Comparison of ENCODE assay signal across 13 cellular contexts in genomic region chr19:4197625-4198466, GRCh38. TPM values are rescaled to one million over a fixed set of nuclear protein-coding genes. Genes with fewer than 3 reads are reported as not detected.
DNase-seq lines count a peak whose midpoint lies in the region; ATAC-seq and TF ChIP-seq lines count a peak whose summit lies in the region.
"Had no signal": no experiment of that assay in that cellular context is flagged by ENCODE, and none has a peak within 500 bp of the region (broad histone marks: within the 10 kb centered on the region; RNA-seq: fewer than 3 reads in every experiment).

No MANE protein-coding gene starts in this region.

- no peak overlapping the region for H2BK20ac ChIP-seq in IMR-90 (ENCODE audit: low read depth, low read length)

- H4K12ac ChIP-seq in trophoblast cell (ENCODE audit: low read depth, low read length) = no peak overlapping the region

- no peak overlapping the region for H3K4ac ChIP-seq in IMR-90 (ENCODE audit: low read depth, low read length)
- no peak overlapping the region for H3K4ac ChIP-seq in trophoblast cell (ENCODE audit: low read depth, low read length)

- H3K4me3 ChIP-seq in IMR-90 (ENCODE audit: insufficient read depth, low read depth, low read length) = no peak overlapping the region
- peak overlapping the region; percentile 37 for H3K4me3 ChIP-seq in ectodermal cell (ENCODE audit: insufficient read depth, low read depth, low read length)
- peak overlapping the region; percentile 10 for H3K4me3 ChIP-seq in trophoblast cell (ENCODE audit: low read depth, low read length)

- no TSS peak for BruUV-seq in IMR-90 (replicated peaks; lab: Mats Ljungman, UMichigan)

- H3K36me3 Mint-ChIP-seq in activated CD4-positive, alpha-beta T cell treated with anti-CD3 and anti-CD28 coated beads, Interleukin-2, amount 10 ng/mL, durations not matched to agents 24 days and 14 days (ENCODE audit: low read depth) = peaks cover 8% of the 10 kb centered on the region

- peak; percentile 36 for DNase-seq in activated CD4-positive, alpha-beta T cell treated with anti-CD3 and anti-CD28 coated beads for 48 hours
- no peak for DNase-seq in activated CD4-positive, alpha-beta T cell treated with anti-CD3 and anti-CD28 coated beads, Interleukin-2, amount 10 ng/mL, durations not matched to agents 24 days and 14 days
- DNase-seq in IMR-90 (no peak), trophoblast cell (peak in 1 of 2 donors; percentile 37), GDM1 (lab: John Stamatoyannopoulos, UW) (no peak), HPDE6-E6E7 (ENCODE audit: extremely low spot score) (no peak)
- DNase-seq: activated effector memory CD4-positive, alpha-beta T cell treated with Interleukin-2 at 50 U/mL for 16 hours; NCI-H226; T1000 had no signal

- TF ChIP-seq POLR2A in IMR-90 (IDR thresholded peaks at IDR 0.05; ENCODE audit: low read depth, low read length) = no peak

- H3K4me2 ChIP-seq in IMR-90 (ENCODE audit: low read depth, low read length) (no peak overlapping the region), trophoblast cell (ENCODE audit: low read length) (no peak overlapping the region)

- H3K27ac ChIP-seq in IMR-90 (ENCODE audit: insufficient read depth, low read length) (no peak overlapping the region), ectodermal cell (ENCODE audit: insufficient read depth, low read depth, low read length, poor library complexity, severe bottlenecking) (no peak overlapping the region), trophoblast cell (ENCODE audit: low read depth, low read length) (no peak overlapping the region)

- H3K27me3 ChIP-seq in IMR-90 (ENCODE audit: control insufficient read depth, insufficient read depth, low read length) = peaks cover 62% of the 10 kb centered on the region
- H3K27me3 ChIP-seq in ectodermal cell (ENCODE audit: control insufficient read depth, insufficient read depth, low read length, poor library complexity, severe bottlenecking) = peaks cover 42% of the 10 kb centered on the region
- H3K27me3 ChIP-seq in trophoblast cell (ENCODE audit: insufficient read depth, low read length) = peaks cover 4% of the 10 kb centered on the region

- peaks cover 27% of the 10 kb centered on the region for H3K27me3 Mint-ChIP-seq in activated CD4-positive, alpha-beta T cell treated with anti-CD3 and anti-CD28 coated beads, Interleukin-2, amount 10 ng/mL, durations not matched to agents 24 days and 14 days

- no peaks in the 10 kb centered on the region for H3K79me2 ChIP-seq in trophoblast cell (ENCODE audit: control insufficient read depth, insufficient read depth, low read length, poor library complexity)

- POLR2A ChIA-PET in IMR-90 (lab: Charles Lee; ENCODE audit: unreplicated experiment) = no interaction called here

- no peak overlapping the region for H2AK9ac ChIP-seq in IMR-90 (replicated peaks; ENCODE audit: low read depth, low read length, poor library complexity)

- intact Hi-C loops in activated CD4-positive, alpha-beta T cell treated with anti-CD3 and anti-CD28 coated beads, Interleukin-2, amount 10 ng/mL, durations not matched to agents 24 days and 14 days (cut with micrococcal nuclease) = no loop called here
- intact Hi-C loops in IMR-90 (cut with micrococcal nuclease) = loop anchor here (1.0 kb wide), 1 partner anchor 17 kb away; no protein-coding TSS in a partner anchor

- WGBS in IMR-90 (ENCODE audit: extremely low coverage in 2 of 2, insufficient read length in 1 of 2), 2 experiments = 28% methylated on average over 31 of the region's 70 CpGs; no CpG with 5 or more reads in 1 of the 2 experiments
- 16 to 17% methylated on average over 69 to 70 of the region's 70 CpGs for WGBS in ectodermal cell, 2 experiments
- WGBS in trophoblast cell (ENCODE audit: extremely low coverage, insufficient coverage, insufficient read length) = 100% methylated on average over 5 of the region's 70 CpGs

- H3K9me1 ChIP-seq in IMR-90 (ENCODE audit: insufficient read depth, low read length) = no peaks in the 10 kb centered on the region

- H2BK12ac ChIP-seq in trophoblast cell (ENCODE audit: low read length) = no peak overlapping the region

- H4K91ac ChIP-seq in IMR-90 (ENCODE audit: insufficient read depth, low read depth, low read length) (no peak overlapping the region), trophoblast cell (ENCODE audit: low read depth, low read length) (no peak overlapping the region)

- no peaks in the 10 kb centered on the region; the same call in 1 of the 2 replicates for H4K20me1 ChIP-seq in IMR-90 (ENCODE audit: insufficient read depth, low read length)

- peaks cover 8% of the 10 kb centered on the region for H3K4me1 Mint-ChIP-seq in activated CD4-positive, alpha-beta T cell treated with anti-CD3 and anti-CD28 coated beads, Interleukin-2, amount 10 ng/mL, durations not matched to agents 24 days and 14 days

- no peak for TF ChIP-seq CTCF in IMR-90 (conservative IDR thresholded peaks at IDR 0.05; ENCODE audit: low read depth, low read length)

- H3K9ac ChIP-seq in IMR-90 (ENCODE audit: low read depth, low read length) (no peak overlapping the region), trophoblast cell (ENCODE audit: low read length) (no peak overlapping the region)

- no peak overlapping the region for H2BK120ac ChIP-seq in IMR-90 (ENCODE audit: low read depth, low read length)
- H2BK120ac ChIP-seq in trophoblast cell (ENCODE audit: insufficient read depth, low read length, poor library complexity) = no peak overlapping the region

- H2BK5ac ChIP-seq in IMR-90 (ENCODE audit: low read depth, low read length, poor library complexity, severe bottlenecking) (no peak overlapping the region), trophoblast cell (ENCODE audit: low read depth, low read length, poor library complexity) (no peak overlapping the region)

- H3K79me1 ChIP-seq in IMR-90 (ENCODE audit: low read depth in 1 of 2, low read length in 2 of 2) = no peaks in the 10 kb centered on the region
- H3K79me1 ChIP-seq in trophoblast cell (ENCODE audit: low read length) = no peaks in the 10 kb centered on the region

- dilution Hi-C loops in IMR-90 (cut with HindIII; ENCODE audit: low sequenced_read_pairs, unreplicated experiment) = no loop called here

- H3K23ac ChIP-seq in IMR-90 (ENCODE audit: low read depth, low read length) = no peak overlapping the region
- H3K23ac ChIP-seq in trophoblast cell (ENCODE audit: low read length) = no peak overlapping the region

- H3K56ac ChIP-seq in IMR-90 (ENCODE audit: extremely low read depth, insufficient read depth, low read length) = no peak overlapping the region

- no peak overlapping the region for H3K4me3 Mint-ChIP-seq in activated CD4-positive, alpha-beta T cell treated with anti-CD3 and anti-CD28 coated beads, Interleukin-2, amount 10 ng/mL, durations not matched to agents 24 days and 14 days

- CTCF ChIA-PET in IMR-90 (lab: Yijun Ruan, JAX) = no interaction called here

- H2AFZ ChIP-seq in IMR-90 (replicated peaks; ENCODE audit: low read length, poor library complexity) (peak overlapping the region; percentile 32), trophoblast cell (ENCODE audit: insufficient read depth, low read length, poor library complexity) (no peak overlapping the region)

- H3K36me3 ChIP-seq in IMR-90 (ENCODE audit: control insufficient read depth, insufficient read depth, low read length) (no peaks in the 10 kb centered on the region), ectodermal cell (ENCODE audit: control insufficient read depth, insufficient read depth, low read length) (no peaks in the 10 kb centered on the region), trophoblast cell (ENCODE audit: control insufficient read depth in 1 of 2, insufficient read depth in 2 of 2, low read length in 2 of 2) (no peaks in the 10 kb centered on the region)

- no peak overlapping the region for H2BK15ac ChIP-seq in IMR-90 (ENCODE audit: low read depth, low read length)

- TF ChIP-seq RAD21 in IMR-90 (IDR thresholded peaks at IDR 0.05; ENCODE audit: low read length) = no peak

- H3K18ac ChIP-seq in IMR-90 (ENCODE audit: low read depth, low read length) (no peak overlapping the region), trophoblast cell (ENCODE audit: low read length) (no peak overlapping the region)

- H4K8ac ChIP-seq in IMR-90 (ENCODE audit: low read depth in 2 of 2, low read length in 2 of 2) (no peak overlapping the region), trophoblast cell (ENCODE audit: low read depth, low read length) (no peak overlapping the region)

- H2AK5ac ChIP-seq in IMR-90 (ENCODE audit: low read depth, low read length) (no peak overlapping the region), trophoblast cell (ENCODE audit: low read length) (no peak overlapping the region)

- H3K14ac ChIP-seq in IMR-90 (replicated peaks; ENCODE audit: low read depth, low read length) = no peak overlapping the region
- no peak overlapping the region for H3K14ac ChIP-seq in trophoblast cell (ENCODE audit: low read length)

- in situ Hi-C loops in IMR-90 (cut with MboI; ENCODE audit: low sequenced_read_pairs) = no loop called here

- H3K4me1 ChIP-seq in IMR-90 (ENCODE audit: control insufficient read depth, insufficient read depth, low read length) (no peaks in the 10 kb centered on the region), ectodermal cell (ENCODE audit: control insufficient read depth, insufficient read depth, low read length) (no peaks in the 10 kb centered on the region), trophoblast cell (ENCODE audit: control insufficient read depth in 1 of 2, insufficient read depth in 2 of 2, low read length in 2 of 2) (peaks cover 0 to 2% of the 10 kb centered on the region in 2 experiments)

- no peak overlapping the region for H3K27ac Mint-ChIP-seq in activated CD4-positive, alpha-beta T cell treated with anti-CD3 and anti-CD28 coated beads, Interleukin-2, amount 10 ng/mL, durations not matched to agents 24 days and 14 days

- H3K9me3 Mint-ChIP-seq in activated CD4-positive, alpha-beta T cell treated with anti-CD3 and anti-CD28 coated beads, Interleukin-2, amount 10 ng/mL, durations not matched to agents 24 days and 14 days = peaks cover 11% of the 10 kb centered on the region

- no peak overlapping the region for H4K5ac ChIP-seq in IMR-90 (ENCODE audit: low read depth, low read length)

- no peak for ATAC-seq in IMR-90 (ENCODE audit: low read depth)
- ATAC-seq in GM21717 (IDR thresholded peaks at IDR 0.05; ENCODE audit: unreplicated experiment) = no peak

- H3K9me3 ChIP-seq in IMR-90 (ENCODE audit: control insufficient read depth, insufficient read depth, low read length) (no peaks in the 10 kb centered on the region), ectodermal cell (ENCODE audit: control insufficient read depth, low read length) (no peaks in the 10 kb centered on the region), trophoblast cell (ENCODE audit: insufficient read depth, low read depth, low read length) (peaks cover 4% of the 10 kb centered on the region)

RNA-seq across cellular contexts. Expression of gene ANKRD24, which starts 15.4 kb away (rescaled TPM):
- 0.50 and 0.72 TPM in 2 replicates for total RNA-seq in activated CD4-positive, alpha-beta T cell treated with anti-CD3 and anti-CD28 coated beads, Interleukin-2, amount 10 ng/mL, durations not matched to agents 24 days and 14 days
- total RNA-seq in IMR-90 (2012; rRNA removed) = 0.18 and 0.28 TPM in 2 replicates
- 0.21 and 0.29 TPM in 2 replicates for polyA plus RNA-seq in IMR-90 (2012; rRNA removed)
- 0.36 and 0.49 TPM in 2 replicates for polyA plus RNA-seq in IMR-90 (2012; cell fraction: cytosol; rRNA removed)
- polyA plus RNA-seq in IMR-90 (2012; cell fraction: nucleus; rRNA removed; ENCODE audit: low replicate concordance) = 2.2 and 2.3 TPM in 2 replicates
- polyA plus RNA-seq in ectodermal cell (2013, experiment 1 of 4) = 4.7 TPM
- 5.3 TPM for polyA plus RNA-seq in ectodermal cell (2013, experiment 2 of 4)
- polyA plus RNA-seq in ectodermal cell (2013, experiment 3 of 4) = 4.6 TPM
- 4.2 TPM for polyA plus RNA-seq in ectodermal cell (2013, experiment 4 of 4)
- 0.18 and 0.27 TPM in 2 replicates for polyA plus RNA-seq in trophoblast cell (2013)

RNA-seq across cellular contexts. Expression of gene SIRT6, which starts 15.5 kb away (rescaled TPM):
- 39.8 and 48.0 TPM in 2 replicates for total RNA-seq in activated CD4-positive, alpha-beta T cell treated with anti-CD3 and anti-CD28 coated beads, Interleukin-2, amount 10 ng/mL, durations not matched to agents 24 days and 14 days
- total RNA-seq in IMR-90 (2012; rRNA removed) = 3.9 and 6.1 TPM in 2 replicates
- polyA plus RNA-seq in IMR-90 (2012; rRNA removed) = 25.3 and 31.6 TPM in 2 replicates
- 18.1 and 26.8 TPM in 2 replicates for polyA plus RNA-seq in IMR-90 (2012; cell fraction: cytosol; rRNA removed)
- polyA plus RNA-seq in IMR-90 (2012; cell fraction: nucleus; rRNA removed; ENCODE audit: low replicate concordance) = 58.7 and 204 TPM in 2 replicates
- polyA plus RNA-seq in ectodermal cell (2013, experiment 1 of 4) = 26.0 TPM
- 26.6 TPM for polyA plus RNA-seq in ectodermal cell (2013, experiment 2 of 4)
- polyA plus RNA-seq in ectodermal cell (2013, experiment 3 of 4) = 22.0 TPM
- 22.5 TPM for polyA plus RNA-seq in ectodermal cell (2013, experiment 4 of 4)
- polyA plus RNA-seq in trophoblast cell (2013) = 16.3 and 18.5 TPM in 2 replicates

RNA-seq across cellular contexts. Expression of gene EBI3, which starts 31.5 kb away (rescaled TPM):
- 44.0 and 45.0 TPM in 2 replicates for total RNA-seq in activated CD4-positive, alpha-beta T cell treated with anti-CD3 and anti-CD28 coated beads, Interleukin-2, amount 10 ng/mL, durations not matched to agents 24 days and 14 days
- 0.28 and 0.36 TPM in 2 replicates for total RNA-seq in IMR-90 (2012; rRNA removed)
- 2.7 and 3.0 TPM in 2 replicates for polyA plus RNA-seq in IMR-90 (2012; rRNA removed)
- 2.8 and 6.8 TPM in 2 replicates for polyA plus RNA-seq in IMR-90 (2012; cell fraction: cytosol; rRNA removed)
- 2.5 and 2.7 TPM in 2 replicates for polyA plus RNA-seq in IMR-90 (2012; cell fraction: nucleus; rRNA removed; ENCODE audit: low replicate concordance)
- not detected for polyA plus RNA-seq in ectodermal cell (2013, experiment 1 of 4)
- polyA plus RNA-seq in ectodermal cell (2013, experiment 2 of 4) = not detected
- polyA plus RNA-seq in ectodermal cell (2013, experiment 3 of 4) = not detected
- polyA plus RNA-seq in ectodermal cell (2013, experiment 4 of 4) = not detected
- 1.3 and 1.4 TPM in 2 replicates for polyA plus RNA-seq in trophoblast cell (2013)

RNA-seq across cellular contexts. Expression of gene CREB3L3, which starts 44.4 kb away (rescaled TPM):
- total RNA-seq in activated CD4-positive, alpha-beta T cell treated with anti-CD3 and anti-CD28 coated beads, Interleukin-2, amount 10 ng/mL, durations not matched to agents 24 days and 14 days = 0.12 TPM in 1 of 2 replicates, not detected in the other
- total RNA-seq in IMR-90 (2012; rRNA removed) = not detected in 2 replicates
- polyA plus RNA-seq in IMR-90 (2012; rRNA removed) = not detected in 2 replicates
- polyA plus RNA-seq in IMR-90 (2012; cell fraction: cytosol; rRNA removed) = not detected in 2 replicates
- polyA plus RNA-seq in IMR-90 (2012; cell fraction: nucleus; rRNA removed; ENCODE audit: low replicate concordance) = not detected in 2 replicates
- polyA plus RNA-seq in ectodermal cell (2013, experiment 1 of 4) = 0.39 TPM
- polyA plus RNA-seq in ectodermal cell (2013, experiment 2 of 4) = 0.37 TPM
- polyA plus RNA-seq in ectodermal cell (2013, experiment 3 of 4) = 0.37 TPM
- 0.45 TPM for polyA plus RNA-seq in ectodermal cell (2013, experiment 4 of 4)
- 0.28 and 0.33 TPM in 2 replicates for polyA plus RNA-seq in trophoblast cell (2013)
- total RNA-seq: kidney epithelial cell, pulmonary artery endothelial cell had no signal

RNA-seq across cellular contexts. Expression of gene YJU2, which starts 49.0 kb away (rescaled TPM):
- 35.5 and 38.2 TPM in 2 replicates for total RNA-seq in activated CD4-positive, alpha-beta T cell treated with anti-CD3 and anti-CD28 coated beads, Interleukin-2, amount 10 ng/mL, durations not matched to agents 24 days and 14 days
- 15.6 and 20.3 TPM in 2 replicates for total RNA-seq in IMR-90 (2012; rRNA removed)
- 18.8 and 18.9 TPM in 2 replicates for polyA plus RNA-seq in IMR-90 (2012; rRNA removed)
- polyA plus RNA-seq in IMR-90 (2012; cell fraction: cytosol; rRNA removed) = 19.0 and 22.4 TPM in 2 replicates
- polyA plus RNA-seq in IMR-90 (2012; cell fraction: nucleus; rRNA removed; ENCODE audit: low replicate concordance) = 14.6 and 17.9 TPM in 2 replicates
- 27.4 TPM for polyA plus RNA-seq in ectodermal cell (2013, experiment 1 of 4)
- 26.6 TPM for polyA plus RNA-seq in ectodermal cell (2013, experiment 2 of 4)
- 21.8 TPM for polyA plus RNA-seq in ectodermal cell (2013, experiment 3 of 4)
- 21.3 TPM for polyA plus RNA-seq in ectodermal cell (2013, experiment 4 of 4)
- polyA plus RNA-seq in trophoblast cell (2013) = 16.3 and 17.4 TPM in 2 replicates

Comparison
In these comparisons a context has a peak if more than half of its experiments do, and no peak if none do; other contexts are left out.
1. RNA of gene EBI3, which starts 31.5 kb away (total RNA-seq): 44.0 to 45.0 TPM in activated CD4-positive, alpha-beta T cell treated with anti-CD3 and anti-CD28 coated beads, Interleukin-2, amount 10 ng/mL, durations not matched to agents 24 days and 14 days; 0.28 to 0.36 TPM in IMR-90; every median in the first group is over 10 times any median in the second.